In the genomic region with DNA sequence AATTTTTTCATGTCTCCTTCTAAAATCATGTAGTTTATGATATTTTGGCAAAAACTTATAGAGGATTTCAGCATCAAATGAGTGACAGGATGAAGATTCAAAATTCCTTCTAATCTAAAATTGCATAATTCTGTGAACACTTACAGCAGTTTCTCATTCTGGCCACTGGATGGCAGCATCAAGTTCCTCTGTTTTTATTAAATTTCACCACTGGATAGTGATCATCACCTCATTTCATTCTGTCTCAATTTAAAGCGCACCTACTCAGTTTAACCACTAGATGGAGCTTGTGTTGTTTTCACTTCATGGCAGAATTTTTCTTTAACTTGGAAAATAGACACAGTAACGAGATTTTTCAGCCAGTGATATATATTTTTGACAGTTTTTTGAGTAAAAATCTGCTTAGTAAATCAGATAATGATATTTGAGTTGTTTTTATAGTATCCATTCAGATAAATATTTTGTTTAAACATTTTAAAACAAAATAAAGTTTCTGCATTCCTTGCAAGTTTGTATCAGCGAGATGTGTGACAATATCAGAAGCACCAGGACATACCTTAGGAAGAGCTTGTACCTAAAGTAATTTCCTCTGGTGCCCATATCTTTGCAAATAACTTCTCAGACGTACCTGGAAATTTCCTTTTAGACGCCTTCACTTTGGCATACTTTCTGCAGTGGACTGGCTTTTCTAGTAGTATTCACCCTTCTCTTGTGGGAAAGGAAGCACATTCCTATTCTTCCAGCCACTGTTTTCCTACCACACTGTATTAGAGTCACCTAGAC, we compare ENCODE assay signal across 8 cellular contexts.
DNase-seq lines count a peak whose midpoint lies in the region; ATAC-seq and TF ChIP-seq lines count a peak whose summit lies in the region.

No MANE protein-coding gene starts in this region.

- H3K79me2 ChIP-seq in smooth muscle cell (ENCODE audit: low read depth): no peaks in the 10 kb centered on the region

- no peaks in the 10 kb centered on the region for H3K4me1 ChIP-seq in adrenal gland (replicated peaks in 1 of 2)
- no peaks in the 10 kb centered on the region for H3K4me1 ChIP-seq in right cardiac atrium (ENCODE audit: control insufficient read depth, insufficient read depth, low read length)
- H3K4me1 ChIP-seq in smooth muscle cell (ENCODE audit: low read depth): no peaks in the 10 kb centered on the region

- H4K20me1 ChIP-seq in smooth muscle cell (ENCODE audit: low read depth): no peaks in the 10 kb centered on the region

- no peaks in the 10 kb centered on the region for H3K36me3 ChIP-seq in adrenal gland (replicated peaks in 1 of 2)
- no peaks in the 10 kb centered on the region for H3K36me3 ChIP-seq in smooth muscle cell (ENCODE audit: low read depth)

- H3F3A ChIP-seq in smooth muscle cell (ENCODE audit: low read depth): no peaks in the 10 kb centered on the region

- H3K4me2 ChIP-seq in smooth muscle cell: no peak overlapping the region

- TF ChIP-seq CTCF in adrenal gland (IDR thresholded peaks at IDR 0.05) (peak; percentile 94 to 100 (median 98)), smooth muscle cell (IDR thresholded peaks at IDR 0.05; ENCODE audit: borderline replicate concordance, insufficient read depth, poor library complexity, severe bottlenecking) (peak; percentile 98)

- H3K9ac ChIP-seq in smooth muscle cell (ENCODE audit: low read depth): no peak overlapping the region

- WGBS in adrenal gland, 4 donors: 29 to 33% (median 33%) methylated on average over 5 of the region's 5 CpGs
- 28% methylated on average over 5 of the region's 5 CpGs for WGBS in right cardiac atrium
- WGBS in smooth muscle cell (ENCODE audit: low lambda C conversion rate): 43% methylated on average over 5 of the region's 5 CpGs

- DNase-seq in A172 (ENCODE audit: low spot score) (peak; percentile 86), NCI-H1417 treated with DMSO at 0.1 percent for 48 hours (lab: John Stamatoyannopoulos, UW) (peak; percentile 57), SKM-1 (lab: John Stamatoyannopoulos, UW; ENCODE audit: unreplicated experiment) (peak; percentile 94), adrenal gland (peak; percentile 42 to 85 (median 64)), right cardiac atrium (peak in 1 of 3 donors; percentile 45), smooth muscle cell (lab: John Stamatoyannopoulos, UW; ENCODE audit: unreplicated experiment) (no peak)

- ATAC-seq in GM18499 (IDR thresholded peaks at IDR 0.05; ENCODE audit: insufficient read depth, unreplicated experiment) (peak; percentile 83), HG02870 (IDR thresholded peaks at IDR 0.05; ENCODE audit: unreplicated experiment) (peak; percentile 90), right cardiac atrium (peak; percentile 67 to 69)

- no peak overlapping the region for H2AFZ ChIP-seq in smooth muscle cell (ENCODE audit: low read depth)

- intact Hi-C loops in adrenal gland (cut with DNase I) (no loop called here), right cardiac atrium (cut with DNase I) (no loop called here)

- H3K9me3 ChIP-seq in adrenal gland (replicated peaks in 1 of 3) (no peaks in the 10 kb centered on the region), right cardiac atrium (ENCODE audit: control insufficient read depth, low read length) (no peaks in the 10 kb centered on the region), smooth muscle cell (replicated peaks; ENCODE audit: low read depth) (no peaks in the 10 kb centered on the region)

- H3K27me3 ChIP-seq in adrenal gland (no peaks in the 10 kb centered on the region), right cardiac atrium (ENCODE audit: control insufficient read depth, insufficient read depth) (no peaks in the 10 kb centered on the region), smooth muscle cell (ENCODE audit: low read depth) (no peaks in the 10 kb centered on the region)

- H3K27ac ChIP-seq in adrenal gland: no peak overlapping the region
- H3K27ac ChIP-seq in right cardiac atrium (ENCODE audit: low read length): no peak overlapping the region
- no peak overlapping the region for H3K27ac ChIP-seq in smooth muscle cell (ENCODE audit: low read depth)

- TF ChIP-seq POLR2A in adrenal gland (IDR thresholded peaks at IDR 0.05): no peak

- H3K4me3 ChIP-seq in adrenal gland: no peak overlapping the region
- H3K4me3 ChIP-seq in right cardiac atrium (ENCODE audit: low read length): no peak overlapping the region
- no peak overlapping the region for H3K4me3 ChIP-seq in smooth muscle cell
